In genomic region chr2:64277101-64277849, GRCh38 we compare ENCODE assay signal across 8 cellular contexts.
DNase-seq lines count a peak whose midpoint lies in the region; ATAC-seq and TF ChIP-seq lines count a peak whose summit lies in the region.

No MANE protein-coding gene starts in this region.

- ATAC-seq in HG03342 (IDR thresholded peaks at IDR 0.05; ENCODE audit: unreplicated experiment) (no peak), HG03432 (IDR thresholded peaks at IDR 0.05; ENCODE audit: unreplicated experiment) (no peak)

- H2AFZ ChIP-seq in mammary epithelial cell (ENCODE audit: low read depth, low read length), result peak overlapping the region; percentile 81

- TF ChIP-seq RAD21 in Ishikawa (IDR thresholded peaks at IDR 0.05; ENCODE audit: low read depth), result no peak; the same call in 1 of the 2 replicates

- intact Hi-C loops in mammary epithelial cell (cut with micrococcal nuclease), result no loop called here

- H3K79me2 ChIP-seq in mammary epithelial cell (ENCODE audit: insufficient read depth, low read length), result no peaks in the 10 kb centered on the region

- 17% methylated on average over 8 of the region's 9 CpGs for WGBS in mammary epithelial cell (ENCODE audit: low coverage, missing lambda C conversion rate)
- WGBS in mesodermal cell (ENCODE audit: insufficient coverage in 2 of 2), 2 experiments, result 71 to 75% methylated on average over 8 of the region's 9 CpGs

- H3K4me1 ChIP-seq in mammary epithelial cell (ENCODE audit: insufficient read depth, low read length) (peaks cover 50% of the 10 kb centered on the region), mesodermal cell (ENCODE audit: control insufficient read depth, insufficient read depth, low read length, poor library complexity, severe bottlenecking) (peaks cover 40% of the 10 kb centered on the region)

- CTCF ChIA-PET in mammary epithelial cell (lab: Charles Lee; ENCODE audit: low non-redundant PET), result no interaction called here

- DNase-seq in Ammon's horn (ENCODE audit: low spot score), result peak; percentile 50
- peak; percentile 76 for DNase-seq in mammary epithelial cell
- no peak for DNase-seq in NCI-H146 treated with DMSO at 0.1 percent for 48 hours (lab: John Stamatoyannopoulos, UW; ENCODE audit: unreplicated experiment)
- DNase-seq in D341Med (ENCODE audit: low spot score), result no peak

- BruUV-seq in mammary epithelial cell (replicated peaks; lab: Mats Ljungman, UMichigan), result no TSS peak

- no peaks in the 10 kb centered on the region for H4K20me1 ChIP-seq in mammary epithelial cell (ENCODE audit: insufficient read depth, low read length)

- H3K4me2 ChIP-seq in mammary epithelial cell (ENCODE audit: insufficient read depth, low read depth, low read length), result peak overlapping the region; percentile 43

- no peak for TF ChIP-seq CTCF in mammary epithelial cell (conservative IDR thresholded peaks at IDR 0.05 in 1 of 2, IDR thresholded peaks at IDR 0.05 in 1 of 2; ENCODE audit: extremely low read depth in 1 of 2, insufficient read depth in 1 of 2, low read depth in 1 of 2, low read length in 2 of 2)

- in situ Hi-C loops in mammary epithelial cell (cut with MboI; ENCODE audit: low sequenced_read_pairs in 2 of 2), result no loop called here

- H3K27ac ChIP-seq in mammary epithelial cell (ENCODE audit: insufficient read depth, low read depth, low read length) (peak overlapping the region; percentile 68), mesodermal cell (ENCODE audit: low read depth, low read length, severe bottlenecking) (peak overlapping the region; percentile 85)

- peak overlapping the region; percentile 34 for H3K9ac ChIP-seq in mammary epithelial cell (ENCODE audit: insufficient read depth, low read length)

- H3K27me3 ChIP-seq in mammary epithelial cell (ENCODE audit: insufficient read depth, low read length), result no peaks in the 10 kb centered on the region

- TF ChIP-seq EP300 in Ishikawa (IDR thresholded peaks at IDR 0.05; ENCODE audit: borderline replicate concordance), result peak; percentile 36; the same call in 1 of the 2 replicates

- H3K36me3 ChIP-seq in mammary epithelial cell (ENCODE audit: insufficient read depth, low read length) (no peaks in the 10 kb centered on the region), mesodermal cell (ENCODE audit: control insufficient read depth, insufficient read depth, low read length) (no peaks in the 10 kb centered on the region)

- H3K4me3 ChIP-seq in mammary epithelial cell (replicated peaks in 1 of 3; ENCODE audit: insufficient read depth in 1 of 3, low read depth in 2 of 3, low read length in 3 of 3) (no peak overlapping the region), mesodermal cell (ENCODE audit: extremely low read depth, insufficient read depth, low read length, poor library complexity, severe bottlenecking) (no peak overlapping the region)

- dilution Hi-C loops in mammary epithelial cell (cut with HindIII; ENCODE audit: low sequenced_read_pairs), result no loop called here

- H3K9me3 ChIP-seq in mammary epithelial cell (replicated peaks; ENCODE audit: insufficient read depth, low read length) (no peaks in the 10 kb centered on the region), mesodermal cell (ENCODE audit: control insufficient read depth, low read length) (no peaks in the 10 kb centered on the region)

TF ChIP-seq in Ishikawa, 13 proteins besides CTCF, POLR2A, EP300 and RAD21:
- TF ChIP-seq CEBPB (IDR thresholded peaks at IDR 0.05) (no peak), MAX (IDR thresholded peaks at IDR 0.05) (peak; percentile 64), REST (IDR thresholded peaks at IDR 0.05; ENCODE audit: low read depth) (no peak), USF1 (IDR thresholded peaks at IDR 0.05) (no peak), TCF12 (IDR thresholded peaks at IDR 0.05; ENCODE audit: low read depth) (no peak; the same call in 1 of the 2 replicates), ZBTB7A (IDR thresholded peaks at IDR 0.05; ENCODE audit: low read depth) (no peak), CREB1 (IDR thresholded peaks at IDR 0.05; ENCODE audit: low read depth) (no peak), FOXM1 (IDR thresholded peaks at IDR 0.05; ENCODE audit: borderline replicate concordance, low read depth) (no peak), NFIC (IDR thresholded peaks at IDR 0.05) (peak; percentile 14; the same call in 1 of the 2 replicates), EGR1 (IDR thresholded peaks at IDR 0.05) (no peak), YY1 (IDR thresholded peaks at IDR 0.05; ENCODE audit: low read depth) (0 out of 2 replicates have a peak, but pooled peaks have one; percentile 36), TAF1 (IDR thresholded peaks at IDR 0.05; ENCODE audit: low read depth) (no peak), TEAD4 (IDR thresholded peaks at IDR 0.05) (peak; percentile 65)

Comparison
In these comparisons a context has a peak if more than half of its experiments do, and no peak if none do; other contexts are left out.
1. DNase-seq: peak in Ammon's horn (single experiment) and mammary epithelial cell (single experiment); none in NCI-H146 treated with DMSO at 0.1 percent for 48 hours (single experiment) and D341Med (single experiment).